ENCODE assay signal across 1 cellular context in genomic region chr5:149422429-149423286, GRCh38.
TF ChIP-seq lines count a peak whose summit lies in the region.

No MANE protein-coding gene starts in this region.

TF ChIP-seq in HepG2, 621 proteins besides CTCF, POLR2A, EP300 and RAD21 (continued from another document):
- no peak for TF ChIP-seq ZBTB40 (IDR thresholded peaks at IDR 0.05)
- TF ChIP-seq ZBTB40 (CRISPR knock-in tag; IDR thresholded peaks at IDR 0.05): no peak
- no peak for TF ChIP-seq ZNF572 (CRISPR knock-in tag; IDR thresholded peaks at IDR 0.05)
- no peak for TF ChIP-seq DPF2 (CRISPR knock-in tag; IDR thresholded peaks at IDR 0.05; ENCODE audit: borderline replicate concordance, low read depth)
- TF ChIP-seq ZNF589 (CRISPR knock-in tag; conservative IDR thresholded peaks at IDR 0.05): no peak
- TF ChIP-seq FOXC1 (CRISPR knock-in tag; IDR thresholded peaks at IDR 0.05; ENCODE audit: borderline replicate concordance): no peak
- TF ChIP-seq ZMAT3 (CRISPR knock-in tag; conservative IDR thresholded peaks at IDR 0.05): no peak
- TF ChIP-seq XBP1 (CRISPR knock-in tag; IDR thresholded peaks at IDR 0.05): no peak
- TF ChIP-seq ZNF30 (CRISPR knock-in tag; IDR thresholded peaks at IDR 0.05): no peak
- no peak for TF ChIP-seq HNRNPK (IDR thresholded peaks at IDR 0.05; ENCODE audit: low read depth, low read length, poor library complexity, severe bottlenecking)
- TF ChIP-seq MTF1 (CRISPR knock-in tag; IDR thresholded peaks at IDR 0.05): no peak
- TF ChIP-seq ATF5 (CRISPR knock-in tag; IDR thresholded peaks at IDR 0.05; ENCODE audit: low read depth): no peak
- TF ChIP-seq ZNF543 (CRISPR knock-in tag; IDR thresholded peaks at IDR 0.05): 0 out of 2 replicates have a peak, but pooled peaks have one; percentile 12
- TF ChIP-seq IKZF4 (CRISPR knock-in tag; IDR thresholded peaks at IDR 0.05; ENCODE audit: borderline replicate concordance, low read depth, not compliant biosample characterization): no peak
- TF ChIP-seq ZNF672 (CRISPR knock-in tag; IDR thresholded peaks at IDR 0.05): no peak
- peak; percentile 66; the same call in 1 of the 2 replicates for TF ChIP-seq ETV5 (CRISPR knock-in tag; IDR thresholded peaks at IDR 0.05; ENCODE audit: borderline replicate concordance)
- no peak for TF ChIP-seq RBFOX2 (IDR thresholded peaks at IDR 0.05; ENCODE audit: low read depth, low read length)
- no peak for TF ChIP-seq SOX6 (IDR thresholded peaks at IDR 0.05)
- TF ChIP-seq SOX6 (CRISPR knock-in tag; IDR thresholded peaks at IDR 0.05): no peak
- no peak for TF ChIP-seq PAWR (CRISPR knock-in tag; IDR thresholded peaks at IDR 0.05; ENCODE audit: borderline replicate concordance)
- no peak for TF ChIP-seq ZNF839 (CRISPR knock-in tag; IDR thresholded peaks at IDR 0.05; ENCODE audit: borderline replicate concordance)
- no peak for TF ChIP-seq FOXK2 (IDR thresholded peaks at IDR 0.05)
- no peak for TF ChIP-seq SIX4 (CRISPR knock-in tag; IDR thresholded peaks at IDR 0.05)
- no peak for TF ChIP-seq ZNF530 (CRISPR knock-in tag; IDR thresholded peaks at IDR 0.05; ENCODE audit: low read depth)
- TF ChIP-seq ATF6 (CRISPR knock-in tag; conservative IDR thresholded peaks at IDR 0.05): no peak
- no peak for TF ChIP-seq JARID2 (CRISPR knock-in tag; IDR thresholded peaks at IDR 0.05; ENCODE audit: insufficient replicate concordance)
- TF ChIP-seq ZSCAN9 (CRISPR knock-in tag; IDR thresholded peaks at IDR 0.05; ENCODE audit: borderline replicate concordance): no peak
- peak; percentile 21; the same call in 1 of the 2 replicates for TF ChIP-seq ZBTB38 (CRISPR knock-in tag; IDR thresholded peaks at IDR 0.05)
- no peak for TF ChIP-seq ZSCAN30 (CRISPR knock-in tag; IDR thresholded peaks at IDR 0.05)
